8 cellular contexts compared by ENCODE assay signal in the genomic region with DNA sequence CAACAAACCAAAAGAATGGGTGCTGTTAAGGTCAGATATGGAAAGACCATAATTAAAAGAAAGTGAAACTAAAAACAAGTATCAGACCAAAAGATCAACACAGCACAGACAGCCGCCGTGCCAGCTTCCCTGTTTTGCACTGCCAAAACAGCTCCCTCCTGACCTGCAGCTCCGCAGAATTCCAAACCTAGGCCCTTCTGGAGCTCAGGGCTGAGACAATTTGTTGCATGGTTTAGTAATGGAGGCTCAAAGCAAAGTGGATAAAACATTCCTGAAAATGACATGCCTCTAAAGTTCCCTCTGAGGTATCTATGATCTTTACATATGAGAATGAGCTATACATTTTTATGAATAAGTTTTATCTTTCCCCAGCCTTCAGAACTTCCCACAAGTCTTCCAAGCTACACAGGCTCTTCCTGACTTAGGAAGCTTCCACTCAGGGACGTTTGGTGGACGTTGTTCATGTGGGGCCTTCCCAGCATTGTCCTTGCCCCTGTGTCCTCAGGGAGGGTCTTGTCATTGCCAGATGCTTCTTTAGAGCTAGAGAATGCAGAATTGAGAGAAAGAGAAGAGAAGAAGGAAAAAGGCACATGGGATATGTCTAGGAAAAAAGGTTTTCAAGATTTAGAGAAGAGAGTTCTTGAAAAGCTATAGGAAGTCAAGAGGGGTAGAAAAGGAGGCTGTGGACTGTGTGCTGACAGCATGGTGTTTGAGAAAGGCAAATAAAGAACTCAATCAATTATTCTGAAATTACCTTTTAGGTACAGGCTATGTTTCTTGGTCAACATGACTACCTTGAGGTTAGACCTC. TPM values are rescaled to one million over a fixed set of nuclear protein-coding genes. Genes with fewer than 3 reads are reported as not detected.
DNase-seq lines count a peak whose midpoint lies in the region; ATAC-seq, FAIRE-seq and TF ChIP-seq lines count a peak whose summit lies in the region.

No MANE protein-coding gene starts in this region.

- DNase-seq in DND-41, result peak; percentile 73
- peak; percentile 72 for DNase-seq in KBM-7
- DNase-seq in activated CD4-positive, alpha-beta T cell treated with anti-CD3 and anti-CD28 coated beads, Interleukin-2, amount 50 U/mL, for 1 hour, result peak; percentile 20
- DNase-seq in effector memory CD8-positive, alpha-beta T cell, result peak; percentile 9 to 17 (median 12)
- peak; percentile 57 for DNase-seq in myocyte (ENCODE audit: low read depth)
- DNase-seq in tibial artery, result peak; percentile 82 to 87
- DNase-seq in D721Med (ENCODE audit: insufficient read length, low spot score), result no peak

- peak overlapping the region; percentile 65 for H3K9ac ChIP-seq in DND-41 (ENCODE audit: low read depth, low read length)

- H3K4me2 ChIP-seq in DND-41 (ENCODE audit: insufficient read depth, low read length), result peak overlapping the region; percentile 86

- peaks cover 16 to 19% of the 10 kb centered on the region in 2 donors for H3K4me1 Mint-ChIP-seq in effector memory CD8-positive, alpha-beta T cell (ENCODE audit: low read depth in 2 of 2)

- intact Hi-C loops in tibial artery (cut with DNase I; ENCODE audit: low total_unique reads), result no loop called here

- H3K36me3 ChIP-seq in DND-41 (ENCODE audit: insufficient read depth, low read length) (no peaks in the 10 kb centered on the region), tibial artery (no peaks in the 10 kb centered on the region)

- ATAC-seq in DND-41 (ENCODE audit: insufficient read depth, low read depth) (peak; percentile 86), GM21447 (IDR thresholded peaks at IDR 0.05; ENCODE audit: unreplicated experiment) (peak; percentile 95)
- peak; percentile 87 for ATAC-seq in effector memory CD8-positive, alpha-beta T cell (replicated peaks)

- H3K4me1 ChIP-seq in DND-41 (ENCODE audit: insufficient read depth, low read length) (peaks cover 35% of the 10 kb centered on the region), tibial artery (peaks cover 7 to 60% (median 29%) of the 10 kb centered on the region in 4 donors)

- H3K27me3 ChIP-seq in DND-41 (ENCODE audit: insufficient read depth, low read length, poor library complexity) (no peaks in the 10 kb centered on the region), tibial artery (no peaks in the 10 kb centered on the region)

- H4K20me1 ChIP-seq in DND-41 (ENCODE audit: insufficient read depth, low read length), result no peaks in the 10 kb centered on the region

- TF ChIP-seq CTCF in DND-41 (IDR thresholded peaks at IDR 0.05; ENCODE audit: borderline replicate concordance, extremely low read depth, low read length, poor library complexity, severe bottlenecking), result no peak
- TF ChIP-seq CTCF in tibial artery (IDR thresholded peaks at IDR 0.05), result no peak
- no peak for TF ChIP-seq CTCF in D721Med (IDR thresholded peaks at IDR 0.05; ENCODE audit: insufficient read depth, missing control alignments)

- H3K4me3 ChIP-seq in DND-41 (ENCODE audit: low read depth in 1 of 2, low read length in 2 of 2), result peak overlapping the region; percentile 1 to 57; a peak in 3 of 4 replicates
- peak overlapping the region; percentile 17 to 34 for H3K4me3 ChIP-seq in tibial artery

- in situ Hi-C loops in KBM-7 (cut with MboI; ENCODE audit: low pct_unique_long_range_greater_than_20kb, low sequenced_read_pairs), result no loop called here

- FAIRE-seq in D721Med (lab: Jason Lieb, UNC), result no peak

- H3K9me3 Mint-ChIP-seq in effector memory CD8-positive, alpha-beta T cell, result no peaks in the 10 kb centered on the region

- no peaks in the 10 kb centered on the region for H3K27me3 Mint-ChIP-seq in effector memory CD8-positive, alpha-beta T cell

- peak overlapping the region; percentile 90 for H2AFZ ChIP-seq in DND-41 (ENCODE audit: low read depth, low read length)

- peak overlapping the region; percentile 95 to 96 for H3K27ac Mint-ChIP-seq in effector memory CD8-positive, alpha-beta T cell

- H3K4me3 Mint-ChIP-seq in effector memory CD8-positive, alpha-beta T cell, result peak overlapping the region; percentile 72 to 85

- H3K27ac ChIP-seq in DND-41 (ENCODE audit: low read length), result peak overlapping the region; percentile 93
- H3K27ac ChIP-seq in tibial artery, result peak overlapping the region; percentile 78 to 86

- no peaks in the 10 kb centered on the region for H3K79me2 ChIP-seq in DND-41 (ENCODE audit: insufficient read depth, low read length)

- H3K9me3 ChIP-seq in DND-41 (ENCODE audit: insufficient read depth, low read length, severe bottlenecking), result no peaks in the 10 kb centered on the region
- no peaks in the 10 kb centered on the region for H3K9me3 ChIP-seq in tibial artery

- no peaks in the 10 kb centered on the region for H3K36me3 Mint-ChIP-seq in effector memory CD8-positive, alpha-beta T cell (ENCODE audit: insufficient read depth)

RNA-seq across cellular contexts. Expression of a gene that starts 28.4 kb away (rescaled TPM):
- 35.4 and 42.5 TPM in 2 replicates for total RNA-seq in myocyte
- polyA plus RNA-seq in myocyte (2012), result 42.3 TPM
